ENCODE assay signal across 10 cellular contexts in genomic region chr12:124527861-124528561, GRCh38. TPM values are rescaled to one million over a fixed set of nuclear protein-coding genes. Genes with fewer than 3 reads are reported as not detected.
DNase-seq lines count a peak whose midpoint lies in the region; ATAC-seq lines count a peak whose summit lies in the region.
"Had no signal": no experiment of that assay in that cellular context is flagged by ENCODE, and none has a peak within 500 bp of the region (broad histone marks: within the 10 kb centered on the region; RNA-seq: fewer than 3 reads in every experiment).

No MANE protein-coding gene starts in this region.

- H3K27ac Mint-ChIP-seq in CD4-positive, CD25-positive, alpha-beta regulatory T cell = peak overlapping the region in 2 of 3 donors; percentile 20 to 63

- peaks cover 0 to 20% (median 9%) of the 10 kb centered on the region in 4 donors for H3K4me1 Mint-ChIP-seq in CD4-positive, CD25-positive, alpha-beta regulatory T cell

- no peaks in the 10 kb centered on the region for H3K9me3 Mint-ChIP-seq in CD4-positive, CD25-positive, alpha-beta regulatory T cell

- H3K27me3 Mint-ChIP-seq in CD4-positive, CD25-positive, alpha-beta regulatory T cell = no peaks in the 10 kb centered on the region

- H3K27me3 ChIP-seq in CD4-positive, CD25-positive, alpha-beta regulatory T cell (ENCODE audit: control insufficient read depth, insufficient read depth, low read length) = no peaks in the 10 kb centered on the region
- H3K27me3 ChIP-seq: spleen had no signal

- no peak for ATAC-seq in CD4-positive, CD25-positive, alpha-beta regulatory T cell (ENCODE audit: low read depth in 2 of 2)
- no peak for ATAC-seq in GM21619 (IDR thresholded peaks at IDR 0.05; ENCODE audit: unreplicated experiment)

- H3K4me3 ChIP-seq in CD4-positive, CD25-positive, alpha-beta regulatory T cell (ENCODE audit: low read depth, low read length) = no peak overlapping the region
- H3K4me3 ChIP-seq: spleen had no signal

- H3K36me3 Mint-ChIP-seq in CD4-positive, CD25-positive, alpha-beta regulatory T cell = peaks cover 16% of the 10 kb centered on the region

- H3K4me1 ChIP-seq in CD4-positive, CD25-positive, alpha-beta regulatory T cell (ENCODE audit: control insufficient read depth, insufficient read depth, low read length, poor library complexity, severe bottlenecking) = no peaks in the 10 kb centered on the region

- no peaks in the 10 kb centered on the region for H3K36me3 ChIP-seq in CD4-positive, CD25-positive, alpha-beta regulatory T cell (ENCODE audit: control insufficient read depth, insufficient read depth, low read length)

- H3K9me3 ChIP-seq in CD4-positive, CD25-positive, alpha-beta regulatory T cell (ENCODE audit: control insufficient read depth in 2 of 2, low read length in 2 of 2) = no peaks in the 10 kb centered on the region
- H3K9me3 ChIP-seq: spleen had no signal

- H3K27ac ChIP-seq in CD4-positive, CD25-positive, alpha-beta regulatory T cell (ENCODE audit: insufficient read depth, low read length, poor library complexity, severe bottlenecking) = no peak overlapping the region
- H3K27ac ChIP-seq in caudate nucleus (ENCODE audit: low read depth, low read length) = peak overlapping the region; percentile 14
- H3K27ac ChIP-seq: spleen had no signal

- H3K4me3 Mint-ChIP-seq in CD4-positive, CD25-positive, alpha-beta regulatory T cell = no peak overlapping the region

- DNase-seq in CD4-positive, CD25-positive, alpha-beta regulatory T cell = no peak
- DNase-seq in NCI-H1417 treated with DMSO at 0.1 percent for 48 hours (lab: John Stamatoyannopoulos, UW) (peak; percentile 32), caudate nucleus (lab: John Stamatoyannopoulos, UW) (no peak), myocyte (ENCODE audit: low read depth) (peak; percentile 56), globus pallidus (ENCODE audit: low spot score) (no peak), islet precursor cell (no peak), NCI-H748 treated with DMSO at 0.1 percent for 48 hours (lab: John Stamatoyannopoulos, UW) (no peak)
- DNase-seq: activated naive CD4-positive, alpha-beta T cell treated with Interleukin-2 at 50 U/mL for 16 hours; spleen had no signal

RNA-seq across cellular contexts. Expression of gene NCOR2, which starts 39.4 kb away (rescaled TPM):
- 134 TPM for total RNA-seq in CD4-positive, CD25-positive, alpha-beta regulatory T cell
- polyA plus RNA-seq in CD4-positive, CD25-positive, alpha-beta regulatory T cell = 1 to 10 TPM; 2.0 to 4.1 (median 2.4) TPM
- 61.4 and 98.9 TPM in 2 replicates for total RNA-seq in myocyte
- polyA plus RNA-seq in myocyte (2012) = 165 TPM

Comparison
In these comparisons a context has a peak if more than half of its experiments do, and no peak if none do; other contexts are left out.
1. DNase-seq: peak in NCI-H1417 treated with DMSO at 0.1 percent for 48 hours (single experiment) and myocyte (single experiment); none in CD4-positive, CD25-positive, alpha-beta regulatory T cell (0 of 3), caudate nucleus (0 of 61), globus pallidus (single experiment), islet precursor cell (single experiment) and NCI-H748 treated with DMSO at 0.1 percent for 48 hours (single experiment).